ENCODE assay signal across 8 cellular contexts in the genomic region with DNA sequence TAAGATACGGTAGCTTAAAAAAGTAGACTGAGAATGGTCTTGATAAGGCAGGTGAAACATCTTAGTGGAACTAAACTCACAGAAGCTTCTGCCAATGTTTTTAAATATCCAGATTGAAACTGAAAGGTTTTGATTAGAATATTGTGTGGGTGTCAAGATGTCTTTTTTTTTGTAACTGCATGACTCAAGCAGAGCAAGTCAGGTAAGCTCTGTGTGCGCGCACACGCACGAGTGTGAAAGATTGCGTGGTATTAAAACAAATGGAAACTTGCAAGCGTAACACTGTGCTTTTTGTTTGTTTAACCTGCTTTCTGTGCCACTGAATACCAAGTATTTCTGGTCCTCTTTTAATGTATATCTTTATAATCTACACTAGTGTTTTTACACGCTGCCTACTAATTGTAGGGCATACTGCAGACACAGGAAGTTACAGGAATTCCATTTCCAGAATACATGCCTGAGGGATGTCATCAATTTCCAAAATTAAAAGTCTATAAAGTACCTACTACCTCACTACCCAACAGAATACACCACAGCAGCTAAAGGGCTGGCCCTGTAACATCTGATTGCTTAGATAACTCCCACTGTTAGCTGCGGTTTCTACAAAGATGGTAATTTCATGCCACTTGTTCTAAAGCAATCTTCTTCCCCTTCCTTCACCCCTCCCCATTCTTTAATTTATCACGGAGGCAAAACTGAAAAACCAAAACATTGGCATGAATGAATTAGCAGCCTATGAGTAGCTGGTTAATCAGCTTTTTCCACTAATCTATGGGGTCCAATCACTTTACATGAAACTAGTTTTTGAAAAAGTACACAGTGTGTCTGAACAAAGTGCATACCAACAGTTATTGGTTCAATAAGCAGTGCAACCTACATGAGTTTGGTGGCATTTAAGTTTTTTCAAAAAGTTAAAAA.
DNase-seq lines count a peak whose midpoint lies in the region; ATAC-seq, FAIRE-seq and TF ChIP-seq lines count a peak whose summit lies in the region.

No MANE protein-coding gene starts in this region.

- in situ Hi-C loops in HepG2 (cut with HindIII; ENCODE audit: extremely low pct_ligation_motif_present, low pct_unique_long_range_greater_than_20kb): no loop called here

- H3K27ac Mint-ChIP-seq in T-helper 2 cell treated with Interferon-gamma antibody and Interleukin-4, amounts not matched to agents 5 μg/mL and 100 μg/mL, for 36 hours: peak overlapping the region; percentile 80

- TF ChIP-seq CTCF in HepG2 (CRISPR knock-in tag; IDR thresholded peaks at IDR 0.05): no peak
- no peak for TF ChIP-seq CTCF in right lobe of liver (IDR thresholded peaks at IDR 0.05)
- TF ChIP-seq CTCF in body of pancreas (IDR thresholded peaks at IDR 0.05): no peak

- TSS peak; percentile 26 for BruUV-seq in HepG2 (replicated peaks; lab: Mats Ljungman, UMichigan)

- intact Hi-C loops in HepG2 (cut with micrococcal nuclease; ENCODE audit: unreplicated experiment) (no loop called here), right lobe of liver (cut with DNase I) (no loop called here), body of pancreas (cut with DNase I) (no loop called here)

- H3K79me2 ChIP-seq in HepG2 (ENCODE audit: insufficient read depth, low read length): peaks cover 12% of the 10 kb centered on the region

- H3K9me3 ChIP-seq in HepG2 (ENCODE audit: low read length) (no peaks in the 10 kb centered on the region), right lobe of liver (no peaks in the 10 kb centered on the region), body of pancreas (no peaks in the 10 kb centered on the region)

- no peak overlapping the region for H3K4me2 ChIP-seq in HepG2 (ENCODE audit: low read depth, low read length)

- H3K4me3 ChIP-seq in HepG2 (replicated peaks in 1 of 3; ENCODE audit: insufficient read depth in 1 of 3, low read depth in 2 of 3, low read length in 3 of 3): no peak overlapping the region
- no peak overlapping the region for H3K4me3 ChIP-seq in right lobe of liver
- H3K4me3 ChIP-seq in body of pancreas: no peak overlapping the region

- CTCF ChIA-PET in HepG2 (lab: Yijun Ruan, JAX; ENCODE audit: low intra/inter-chr PET ratio, low total read pairs): no interaction called here

- peaks cover 60% of the 10 kb centered on the region for H3K4me1 Mint-ChIP-seq in T-helper 2 cell treated with Interferon-gamma antibody and Interleukin-4, amounts not matched to agents 5 μg/mL and 100 μg/mL, for 36 hours (ENCODE audit: low read depth)

- no peak overlapping the region for H2AFZ ChIP-seq in HepG2 (ENCODE audit: low read length)

- no peaks in the 10 kb centered on the region for H3K27me3 Mint-ChIP-seq in T-helper 2 cell treated with Interferon-gamma antibody and Interleukin-4, amounts not matched to agents 5 μg/mL and 100 μg/mL, for 36 hours (ENCODE audit: low read depth)

- TF ChIP-seq EP300 in HepG2 (IDR thresholded peaks at IDR 0.05; ENCODE audit: low read depth in 2 of 2, low read length in 2 of 2): no peak
- TF ChIP-seq EP300 in HepG2 (CRISPR knock-in tag; IDR thresholded peaks at IDR 0.05; ENCODE audit: borderline replicate concordance): no peak

- DNase-seq in HepG2 (ENCODE audit: low spot score) (no peak), right lobe of liver (no peak), globus pallidus (ENCODE audit: low spot score) (peak; percentile 24), iPS-NIHi7 (ENCODE audit: extremely low spot score) (no peak), body of pancreas (no peak), NCI-H446 treated with DMSO at 0.1 percent for 48 hours (lab: John Stamatoyannopoulos, UW) (no peak)
- DNase-seq in T-helper 2 cell treated with Interferon-gamma antibody and Interleukin-4, amounts not matched to agents 5 μg/mL and 100 μg/mL, for 36 hours (ENCODE audit: low spot score): peak; percentile 57

- H3K4me3 Mint-ChIP-seq in T-helper 2 cell treated with Interferon-gamma antibody and Interleukin-4, amounts not matched to agents 5 μg/mL and 100 μg/mL, for 36 hours: peak overlapping the region; percentile 78

- peaks cover 11 to 20% of the 10 kb centered on the region in 2 experiments for H3K36me3 ChIP-seq in HepG2 (replicated peaks in 1 of 2; ENCODE audit: control insufficient read depth in 1 of 2, insufficient read depth in 2 of 2, low read length in 2 of 2)
- H3K36me3 ChIP-seq in right lobe of liver: peaks cover 0 to 8% (median 0%) of the 10 kb centered on the region in 4 donors
- H3K36me3 ChIP-seq in body of pancreas (replicated peaks in 1 of 2; ENCODE audit: insufficient read depth in 1 of 2, low read depth in 2 of 2): peaks cover 2 to 5% of the 10 kb centered on the region in 2 donors

- POLR2A ChIA-PET in HepG2 (lab: Yijun Ruan, JAX): no interaction called here

- ATAC-seq in HepG2: no peak
- no peak for ATAC-seq in right lobe of liver
- no peak for ATAC-seq in HG02571 (IDR thresholded peaks at IDR 0.05; ENCODE audit: unreplicated experiment)
- no peak for ATAC-seq in body of pancreas

- WGBS in HepG2 (ENCODE audit: low lambda C conversion rate): 96% methylated on average over 10 of the region's 10 CpGs
- WGBS in right lobe of liver (ENCODE audit: insufficient coverage, low coverage, low lambda C conversion rate, missing lambda C conversion rate): 84% methylated on average over 10 of the region's 10 CpGs
- WGBS in body of pancreas, 2 donors: 86 to 92% methylated on average over 10 of the region's 10 CpGs

- TF ChIP-seq POLR2A in HepG2 (IDR thresholded peaks at IDR 0.05; ENCODE audit: insufficient read depth in 1 of 2, low read depth in 2 of 2, low read length in 2 of 2) (no peak), right lobe of liver (IDR thresholded peaks at IDR 0.05) (no peak), body of pancreas (IDR thresholded peaks at IDR 0.05) (no peak)

- peaks cover 12% of the 10 kb centered on the region for H4K20me1 ChIP-seq in HepG2 (ENCODE audit: insufficient read depth, low read length)

- FAIRE-seq in HepG2 (lab: Jason Lieb, UNC): no peak

- TF ChIP-seq RAD21 in HepG2 (CRISPR knock-in tag; IDR thresholded peaks at IDR 0.05): no peak

- H3K9ac ChIP-seq in HepG2 (ENCODE audit: insufficient read depth, low read depth, low read length): no peak overlapping the region

- no peaks in the 10 kb centered on the region for H3K27me3 ChIP-seq in HepG2 (ENCODE audit: control insufficient read depth in 1 of 2, insufficient read depth in 2 of 2, low read length in 2 of 2)
- no peaks in the 10 kb centered on the region for H3K27me3 ChIP-seq in right lobe of liver
- no peaks in the 10 kb centered on the region for H3K27me3 ChIP-seq in body of pancreas

- H3K9me3 Mint-ChIP-seq in T-helper 2 cell treated with Interferon-gamma antibody and Interleukin-4, amounts not matched to agents 5 μg/mL and 100 μg/mL, for 36 hours: no peaks in the 10 kb centered on the region

- no peak overlapping the region for H3K27ac ChIP-seq in HepG2 (ENCODE audit: extremely low read length, insufficient read depth, low read length)
- no peak overlapping the region for H3K27ac ChIP-seq in right lobe of liver
- H3K27ac ChIP-seq in body of pancreas: no peak overlapping the region

- H3K36me3 Mint-ChIP-seq in T-helper 2 cell treated with Interferon-gamma antibody and Interleukin-4, amounts not matched to agents 5 μg/mL and 100 μg/mL, for 36 hours (ENCODE audit: low read depth): peaks cover 17% of the 10 kb centered on the region

- no peaks in the 10 kb centered on the region for H3K4me1 ChIP-seq in HepG2 (ENCODE audit: insufficient read depth, low read length)
- H3K4me1 ChIP-seq in right lobe of liver: peaks cover 0 to 12% (median 6%) of the 10 kb centered on the region in 4 donors
- peaks cover 10% of the 10 kb centered on the region for H3K4me1 ChIP-seq in body of pancreas

TF ChIP-seq in HepG2, 621 proteins besides CTCF, POLR2A, EP300 and RAD21:
- TF ChIP-seq DR1 (CRISPR knock-in tag; IDR thresholded peaks at IDR 0.05): no peak
- TF ChIP-seq ZNF773 (CRISPR knock-in tag; IDR thresholded peaks at IDR 0.05; ENCODE audit: borderline replicate concordance): no peak
- no peak for TF ChIP-seq FOXC1 (CRISPR knock-in tag; IDR thresholded peaks at IDR 0.05; ENCODE audit: borderline replicate concordance)
- no peak for TF ChIP-seq SIN3A (IDR thresholded peaks at IDR 0.05; ENCODE audit: borderline replicate concordance, low read depth, low read length)
- TF ChIP-seq ZNF367 (CRISPR knock-in tag; IDR thresholded peaks at IDR 0.05; ENCODE audit: borderline replicate concordance): no peak
- TF ChIP-seq, protein P1, sequence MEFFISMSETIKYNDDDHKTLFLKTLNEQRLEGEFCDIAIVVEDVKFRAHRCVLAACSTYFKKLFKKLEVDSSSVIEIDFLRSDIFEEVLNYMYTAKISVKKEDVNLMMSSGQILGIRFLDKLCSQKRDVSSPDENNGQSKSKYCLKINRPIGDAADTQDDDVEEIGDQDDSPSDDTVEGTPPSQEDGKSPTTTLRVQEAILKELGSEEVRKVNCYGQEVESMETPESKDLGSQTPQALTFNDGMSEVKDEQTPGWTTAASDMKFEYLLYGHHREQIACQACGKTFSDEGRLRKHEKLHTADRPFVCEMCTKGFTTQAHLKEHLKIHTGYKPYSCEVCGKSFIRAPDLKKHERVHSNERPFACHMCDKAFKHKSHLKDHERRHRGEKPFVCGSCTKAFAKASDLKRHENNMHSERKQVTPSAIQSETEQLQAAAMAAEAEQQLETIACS (CRISPR knock-in tag; IDR thresholded peaks at IDR 0.05): no peak
- TF ChIP-seq, protein P2, sequence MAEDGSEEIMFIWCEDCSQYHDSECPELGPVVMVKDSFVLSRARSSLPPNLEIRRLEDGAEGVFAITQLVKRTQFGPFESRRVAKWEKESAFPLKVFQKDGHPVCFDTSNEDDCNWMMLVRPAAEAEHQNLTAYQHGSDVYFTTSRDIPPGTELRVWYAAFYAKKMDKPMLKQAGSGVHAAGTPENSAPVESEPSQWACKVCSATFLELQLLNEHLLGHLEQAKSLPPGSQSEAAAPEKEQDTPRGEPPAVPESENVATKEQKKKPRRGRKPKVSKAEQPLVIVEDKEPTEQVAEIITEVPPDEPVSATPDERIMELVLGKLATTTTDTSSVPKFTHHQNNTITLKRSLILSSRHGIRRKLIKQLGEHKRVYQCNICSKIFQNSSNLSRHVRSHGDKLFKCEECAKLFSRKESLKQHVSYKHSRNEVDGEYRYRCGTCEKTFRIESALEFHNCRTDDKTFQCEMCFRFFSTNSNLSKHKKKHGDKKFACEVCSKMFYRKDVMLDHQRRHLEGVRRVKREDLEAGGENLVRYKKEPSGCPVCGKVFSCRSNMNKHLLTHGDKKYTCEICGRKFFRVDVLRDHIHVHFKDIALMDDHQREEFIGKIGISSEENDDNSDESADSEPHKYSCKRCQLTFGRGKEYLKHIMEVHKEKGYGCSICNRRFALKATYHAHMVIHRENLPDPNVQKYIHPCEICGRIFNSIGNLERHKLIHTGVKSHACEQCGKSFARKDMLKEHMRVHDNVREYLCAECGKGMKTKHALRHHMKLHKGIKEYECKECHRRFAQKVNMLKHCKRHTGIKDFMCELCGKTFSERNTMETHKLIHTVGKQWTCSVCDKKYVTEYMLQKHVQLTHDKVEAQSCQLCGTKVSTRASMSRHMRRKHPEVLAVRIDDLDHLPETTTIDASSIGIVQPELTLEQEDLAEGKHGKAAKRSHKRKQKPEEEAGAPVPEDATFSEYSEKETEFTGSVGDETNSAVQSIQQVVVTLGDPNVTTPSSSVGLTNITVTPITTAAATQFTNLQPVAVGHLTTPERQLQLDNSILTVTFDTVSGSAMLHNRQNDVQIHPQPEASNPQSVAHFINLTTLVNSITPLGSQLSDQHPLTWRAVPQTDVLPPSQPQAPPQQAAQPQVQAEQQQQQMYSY (CRISPR knock-in tag; IDR thresholded peaks at IDR 0.05): no peak
TF ChIP-seq in HepG2: peak in this region for 0.

Comparison
In these comparisons a context has a peak if more than half of its experiments do, and no peak if none do; other contexts are left out.
1. DNase-seq: peak in T-helper 2 cell treated with Interferon-gamma antibody and Interleukin-4, amounts not matched to agents 5 μg/mL and 100 μg/mL, for 36 hours (single experiment) and globus pallidus (single experiment); none in HepG2 (single experiment), right lobe of liver (0 of 3), iPS-NIHi7 (single experiment), body of pancreas (0 of 4) and NCI-H446 treated with DMSO at 0.1 percent for 48 hours (single experiment).